Comparison of ENCODE assay signal across 1 cellular context in genomic region chr11:123678246-123678645, GRCh38.
A peak's percentile ranks its signal among the peaks of the same experiment; 100 is the strongest.
TF ChIP-seq lines count a peak whose summit lies in the region.

No MANE protein-coding gene starts in this region.

TF ChIP-seq in IMR-90, 13 proteins besides CTCF, POLR2A, EP300 and RAD21:
- TF ChIP-seq CEBPB (IDR thresholded peaks at IDR 0.05; ENCODE audit: low read depth, low read length) (0 out of 2 replicates have a peak, but pooled peaks have one; percentile 25), BHLHE40 (IDR thresholded peaks at IDR 0.05; ENCODE audit: low read depth, low read length) (no peak), CHD1 (IDR thresholded peaks at IDR 0.05; ENCODE audit: low read depth, low read length) (no peak)
